Comparison of ENCODE assay signal across 24 cellular contexts in genomic region chr2:120764434-120764833, GRCh38. TPM values are rescaled to one million over a fixed set of nuclear protein-coding genes. Genes with fewer than 3 reads are reported as not detected.
DNase-seq lines count a peak whose midpoint lies in the region; ATAC-seq, FAIRE-seq and TF ChIP-seq lines count a peak whose summit lies in the region.
"Had no signal": no experiment of that assay in that cellular context is flagged by ENCODE, and none has a peak within 500 bp of the region (broad histone marks: within the 10 kb centered on the region; RNA-seq: fewer than 3 reads in every experiment).

No MANE protein-coding gene starts in this region.

- no peaks in the 10 kb centered on the region for H3K27me3 ChIP-seq in H1 (replicated peaks in 1 of 4; ENCODE audit: control insufficient read depth in 3 of 4, extremely low read depth in 1 of 4, insufficient read depth in 3 of 4, low read length in 3 of 4)
- H3K27me3 ChIP-seq in mesendoderm (ENCODE audit: insufficient read depth, low read length, poor library complexity): no peaks in the 10 kb centered on the region
- H3K27me3 ChIP-seq: colonic mucosa, upper lobe of left lung had no signal

- TF ChIP-seq EP300 in H1 (IDR thresholded peaks at IDR 0.05; ENCODE audit: borderline replicate concordance in 1 of 2, low read depth in 2 of 2, low read length in 2 of 2): no peak

- POLR2A ChIA-PET in H1 (lab: Charles Lee; ENCODE audit: partially characterized antibody): interaction anchor here (1.4 to 2.0 kb wide), 3 partner anchors 13 to 27 kb away, joined by 3 to 8 read pairs (median 5); no protein-coding TSS in a partner anchor

- TF ChIP-seq CTCF in H1 (IDR thresholded peaks at IDR 0.05; ENCODE audit: control extremely low read depth in 1 of 3, insufficient read depth in 1 of 3, low read depth in 1 of 3, low read length in 3 of 3): no peak
- no peak for TF ChIP-seq CTCF in endothelial cell (IDR thresholded peaks at IDR 0.05; ENCODE audit: unreplicated experiment)

- H2BK5ac ChIP-seq in H1 (ENCODE audit: low read depth, low read length) (no peak overlapping the region), mesendoderm (ENCODE audit: low read length) (peak overlapping the region; percentile 20)

- peak overlapping the region; percentile 29; the same call in 1 of the 2 replicates for H2BK12ac ChIP-seq in H1 (ENCODE audit: low read depth, low read length)

- intact Hi-C loops in cardiac septum (cut with DNase I) (no loop called here), Right ventricle myocardium inferior (cut with DNase I) (no loop called here)

- H3K9ac ChIP-seq in H1 (replicated peaks in 1 of 4; ENCODE audit: extremely low read depth in 1 of 4, low read depth in 3 of 4, low read length in 3 of 4): no peak overlapping the region; a peak in 1 of 7 replicates
- H3K9ac ChIP-seq in mesendoderm (ENCODE audit: low read length): no peak overlapping the region
- H3K9ac ChIP-seq: parathyroid adenoma had no signal

- H3K4me3 ChIP-seq in H1 (ENCODE audit: extremely low read depth in 1 of 4, insufficient read depth in 2 of 4, low read depth in 3 of 4, low read length in 4 of 4) (no peak overlapping the region), mesendoderm (ENCODE audit: low read length) (no peak overlapping the region)
- H3K4me3 ChIP-seq: colonic mucosa, upper lobe of left lung had no signal

- H3K9me3 Mint-ChIP-seq in endothelial cell (ENCODE audit: unreplicated experiment): no peaks in the 10 kb centered on the region
- H3K9me3 Mint-ChIP-seq: activated CD8-positive, alpha-beta T cell treated with anti-CD3 and anti-CD28 coated beads for 36 hours; activated naive CD4-positive, alpha-beta T cell treated with anti-CD3 and anti-CD28 coated beads, Interleukin-2, amount 50 U/mL, for 24 hours; stimulated activated naive CD8-positive, alpha-beta T cell treated with anti-CD3 and anti-CD28 coated beads, Interleukin-15, amount 100 ng/mL, for 72 hours had no signal

- TF ChIP-seq POLR2A in H1 (IDR thresholded peaks at IDR 0.05; ENCODE audit: control extremely low read depth in 1 of 2, low read depth in 2 of 2, low read length in 2 of 2): no peak

- peaks cover 51% of the 10 kb centered on the region for H3K79me1 ChIP-seq in H1 (ENCODE audit: low read depth, low read length)
- H3K79me1 ChIP-seq in mesendoderm (ENCODE audit: low read length): peaks cover 52% of the 10 kb centered on the region

- H2BK20ac ChIP-seq in H1 (ENCODE audit: low read length): no peak overlapping the region

- H4K8ac ChIP-seq in H1 (ENCODE audit: extremely low read depth, insufficient read depth, low read length): no peak overlapping the region
- H4K8ac ChIP-seq in mesendoderm (ENCODE audit: low read depth, low read length): no peak overlapping the region

- peaks cover 27 to 52% of the 10 kb centered on the region in 2 experiments for H4K20me1 ChIP-seq in H1 (replicated peaks in 1 of 2; ENCODE audit: control insufficient read depth in 1 of 2, insufficient read depth in 2 of 2, low read length in 2 of 2)

- H3K79me2 ChIP-seq in H1 (ENCODE audit: control insufficient read depth in 1 of 2, insufficient read depth in 2 of 2, low read length in 2 of 2) (peaks cover under 1 to 100% of the 10 kb centered on the region in 2 experiments; a peak in 3 of 4 replicates), mesendoderm (ENCODE audit: control insufficient read depth, insufficient read depth, low read length) (peaks cover 75% of the 10 kb centered on the region)
- H3K79me2 ChIP-seq: parathyroid adenoma had no signal

- no peak overlapping the region for H4K5ac ChIP-seq in H1 (ENCODE audit: insufficient read length, low read depth, low read length)
- H4K5ac ChIP-seq in mesendoderm (ENCODE audit: low read length): peak overlapping the region; percentile 78

- no peak overlapping the region for H3K14ac ChIP-seq in H1 (ENCODE audit: insufficient read length)

- no peaks in the 10 kb centered on the region for H3K9me3 ChIP-seq in H1 (ENCODE audit: insufficient read depth in 2 of 2, low read depth in 1 of 2, low read length in 1 of 2)
- H3K9me3 ChIP-seq: colonic mucosa, upper lobe of left lung had no signal

- CTCF ChIA-PET in H1 (lab: Charles Lee; ENCODE audit: partially characterized antibody): interaction anchor here (0.9 to 1.9 kb wide), 5 partner anchors 14 to 194 kb away, joined by 3 to 6 read pairs (median 4); no protein-coding TSS in a partner anchor

- 91% methylated on average over 7 of the region's 7 CpGs; no CpG with 5 or more reads in 1 of the 2 experiments for WGBS in H1 (ENCODE audit: extremely low coverage in 1 of 2, insufficient coverage in 1 of 2, insufficient read length in 1 of 2, insufficient replicate concordance in 2 of 2, low coverage in 1 of 2, low lambda C conversion rate in 2 of 2, missing lambda C conversion rate in 1 of 2), 2 experiments
- WGBS in mesendoderm (ENCODE audit: extremely low coverage, insufficient coverage, low lambda C conversion rate): no CpG with 5 or more reads among the region's 7 CpGs

- H3K36me3 ChIP-seq in H1 (ENCODE audit: control insufficient read depth in 2 of 4, insufficient read depth in 4 of 4, low read length in 3 of 4) (no peaks in the 10 kb centered on the region), mesendoderm (ENCODE audit: control insufficient read depth, insufficient read depth, low read length) (no peaks in the 10 kb centered on the region)
- H3K36me3 ChIP-seq: colonic mucosa, upper lobe of left lung had no signal

- no peak overlapping the region for H3K4me3 Mint-ChIP-seq in endothelial cell (ENCODE audit: unreplicated experiment)
- H3K4me3 Mint-ChIP-seq: activated CD8-positive, alpha-beta T cell treated with anti-CD3 and anti-CD28 coated beads for 36 hours; activated naive CD4-positive, alpha-beta T cell treated with anti-CD3 and anti-CD28 coated beads, Interleukin-2, amount 50 U/mL, for 24 hours; stimulated activated naive CD8-positive, alpha-beta T cell treated with anti-CD3 and anti-CD28 coated beads, Interleukin-15, amount 100 ng/mL, for 72 hours had no signal

- no peak overlapping the region for H3K18ac ChIP-seq in H1 (ENCODE audit: extremely low read depth, low read length)
- H3K18ac ChIP-seq in mesendoderm (ENCODE audit: low read length): no peak overlapping the region

- no peaks in the 10 kb centered on the region for H3K36me3 Mint-ChIP-seq in endothelial cell (ENCODE audit: low read depth, unreplicated experiment)
- H3K36me3 Mint-ChIP-seq: activated naive CD4-positive, alpha-beta T cell treated with anti-CD3 and anti-CD28 coated beads, Interleukin-2, amount 50 U/mL, for 24 hours had no signal

- H2BK120ac ChIP-seq in H1 (replicated peaks; ENCODE audit: low read depth, low read length) (no peak overlapping the region), mesendoderm (ENCODE audit: low read depth, low read length) (no peak overlapping the region)

- H3K4me2 ChIP-seq in H1 (ENCODE audit: insufficient read depth in 1 of 2, low read depth in 2 of 2, low read length in 2 of 2) (no peak overlapping the region), mesendoderm (ENCODE audit: low read length) (no peak overlapping the region)

- no peak overlapping the region for H3K23ac ChIP-seq in H1 (ENCODE audit: insufficient read length)
- H3K23ac ChIP-seq in mesendoderm (ENCODE audit: low read length): peak overlapping the region; percentile 48

- ATAC-seq in Right ventricle myocardium inferior: no peak
- ATAC-seq: activated CD8-positive, alpha-beta T cell treated with anti-CD3 and anti-CD28 coated beads for 36 hours; stimulated activated naive CD8-positive, alpha-beta T cell treated with anti-CD3 and anti-CD28 coated beads, Interleukin-15, amount 100 ng/mL, for 72 hours had no signal

- H3K4ac ChIP-seq in H1 (replicated peaks; ENCODE audit: insufficient read length, low read depth, low read length): no peak overlapping the region
- H3K4ac ChIP-seq in mesendoderm (ENCODE audit: low read depth, low read length): no peak overlapping the region

- peaks cover 4% of the 10 kb centered on the region for H3K27me3 Mint-ChIP-seq in endothelial cell (ENCODE audit: unreplicated experiment)
- H3K27me3 Mint-ChIP-seq: activated CD8-positive, alpha-beta T cell treated with anti-CD3 and anti-CD28 coated beads for 36 hours; stimulated activated naive CD8-positive, alpha-beta T cell treated with anti-CD3 and anti-CD28 coated beads, Interleukin-15, amount 100 ng/mL, for 72 hours had no signal

- no peak overlapping the region for H3K27ac ChIP-seq in H1 (ENCODE audit: low read depth, low read length)
- no peak overlapping the region for H3K27ac ChIP-seq in mesendoderm (ENCODE audit: low read depth, low read length)
- H3K27ac ChIP-seq: C4-2B, parathyroid adenoma had no signal

- peak; percentile 57 for DNase-seq in cardiac septum (ENCODE audit: low spot score)
- DNase-seq in Right ventricle myocardium inferior (ENCODE audit: missing footprints): no peak
- DNase-seq in H1 (ENCODE audit: low read depth in 1 of 2, low spot score in 2 of 2): no peak
- DNase-seq in mesendoderm: no peak
- DNase-seq in urothelium cell line (ENCODE audit: low spot score): no peak
- DNase-seq in endothelial cell (ENCODE audit: low spot score): no peak
- no peak for DNase-seq in central memory CD4-positive, alpha-beta T cell
- DNase-seq in AG08395 (ENCODE audit: low spot score): no peak
- DNase-seq: activated CD8-positive, alpha-beta T cell treated with anti-CD3 and anti-CD28 coated beads for 36 hours; activated T-cell treated with anti-CD3 and anti-CD28 coated beads, Interleukin-2, amount 50 U/mL, for 48 hours; colonic mucosa; foreskin melanocyte; NCI-H2171; SIG-M5; stimulated activated naive CD8-positive, alpha-beta T cell treated with anti-CD3 and anti-CD28 coated beads, Interleukin-15, amount 100 ng/mL, for 72 hours had no signal

- H3K23me2 ChIP-seq in H1 (ENCODE audit: low read depth, low read length): no peaks in the 10 kb centered on the region

- H3K4me1 Mint-ChIP-seq in endothelial cell (ENCODE audit: unreplicated experiment): peaks cover 28% of the 10 kb centered on the region
- H3K4me1 Mint-ChIP-seq: activated naive CD4-positive, alpha-beta T cell treated with anti-CD3 and anti-CD28 coated beads, Interleukin-2, amount 50 U/mL, for 24 hours; stimulated activated naive CD8-positive, alpha-beta T cell treated with anti-CD3 and anti-CD28 coated beads, Interleukin-15, amount 100 ng/mL, for 72 hours had no signal

- H2AFZ ChIP-seq in H1 (ENCODE audit: low read length): no peak overlapping the region
- H2AFZ ChIP-seq: parathyroid adenoma had no signal

- no peak overlapping the region for H2BK15ac ChIP-seq in H1 (ENCODE audit: low read length)
- H2BK15ac ChIP-seq in mesendoderm (replicated peaks; ENCODE audit: low read depth): no peak overlapping the region

- H2AK5ac ChIP-seq in H1 (ENCODE audit: low read depth, low read length): no peak overlapping the region; the same call in 1 of the 2 replicates
- peak overlapping the region; percentile 43 for H2AK5ac ChIP-seq in mesendoderm (ENCODE audit: low read length)

- FAIRE-seq in H1 (lab: Jason Lieb, UNC) (no peak), urothelium cell line (lab: Jason Lieb, UNC) (peak; percentile 74)
- FAIRE-seq: A204.1, G401.6, GM19239, H54 had no signal

- peaks cover 11 to 60% (median 34%) of the 10 kb centered on the region in 4 experiments for H3K4me1 ChIP-seq in H1 (replicated peaks in 1 of 4; ENCODE audit: control insufficient read depth in 3 of 4, insufficient read depth in 4 of 4, low read length in 3 of 4)
- peaks cover 29% of the 10 kb centered on the region for H3K4me1 ChIP-seq in mesendoderm (ENCODE audit: control insufficient read depth, low read depth, low read length)
- H3K4me1 ChIP-seq: colonic mucosa had no signal

- TF ChIP-seq RAD21 in H1 (IDR thresholded peaks at IDR 0.05 in 1 of 2, conservative IDR thresholded peaks at IDR 0.05 in 1 of 2; ENCODE audit: low read depth in 2 of 2, low read length in 2 of 2): no peak

- no peak overlapping the region for H3K27ac Mint-ChIP-seq in endothelial cell (ENCODE audit: unreplicated experiment)
- H3K27ac Mint-ChIP-seq: activated CD8-positive, alpha-beta T cell treated with anti-CD3 and anti-CD28 coated beads for 36 hours; activated naive CD4-positive, alpha-beta T cell treated with anti-CD3 and anti-CD28 coated beads, Interleukin-2, amount 50 U/mL, for 24 hours had no signal

- H4K91ac ChIP-seq in H1 (replicated peaks; ENCODE audit: insufficient read length, low read length): no peak overlapping the region

- no peak overlapping the region for H3K56ac ChIP-seq in H1 (replicated peaks; ENCODE audit: insufficient read length, low read depth, low read length)
- peak overlapping the region; percentile 80 for H3K56ac ChIP-seq in mesendoderm (ENCODE audit: low read length)

RNA-seq across cellular contexts. Expression of gene GLI2, which starts 28.8 kb away (rescaled TPM):
- total RNA-seq in cardiac septum (1.8 TPM), Right ventricle myocardium inferior (2.2 TPM), endothelial cell (ENCODE audit: unreplicated experiment) (1.2 TPM)
- 46.9 and 49.8 TPM in 2 replicates for total RNA-seq in H1 (2021; fragmentation: NEBNext Ultra II Directional; extraction: Animal tissue kit (Norgen Biotek cat#: 25700))
- polyA plus RNA-seq in H1 (2011; rRNA removed): 18.4 and 28.8 TPM in 2 replicates
- 12.7 TPM for polyA plus RNA-seq in H1 (2011; cell fraction: cytosol; rRNA removed)
- polyA plus RNA-seq in H1 (2011; cell fraction: nucleus; rRNA removed): 59.5 TPM
- 17.6 to 27.8 TPM (median 24.7 TPM) in 4 replicates for polyA plus RNA-seq in H1 (2012, experiment 1 of 2)
- polyA plus RNA-seq in H1 (2012, experiment 2 of 2): 9.7 TPM
- 17.1 TPM for polyA plus RNA-seq in H1 (2013, experiment 1 of 2)
- 16.9 TPM for polyA plus RNA-seq in H1 (2013, experiment 2 of 2)
- polyA minus RNA-seq in H1 (2011; rRNA and poly(A)+ RNA removed): 17.2 and 19.9 TPM in 2 replicates
- polyA minus RNA-seq in H1 (2011; cell fraction: cytosol; rRNA and poly(A)+ RNA removed): 23.0 TPM
- 42.4 TPM for polyA minus RNA-seq in H1 (2011; cell fraction: nucleus; rRNA and poly(A)+ RNA removed)
- polyA plus RNA-seq in mesendoderm (2013, experiment 1 of 2): 23.2 TPM
- 23.4 TPM for polyA plus RNA-seq in mesendoderm (2013, experiment 2 of 2)
- total RNA-seq: activated CD8-positive, alpha-beta T cell treated with anti-CD3 and anti-CD28 coated beads for 36 hours; OCI-LY7 had no signal

Comparison
In these comparisons a context has a peak if more than half of its experiments do, and no peak if none do; other contexts are left out.
1. RNA of gene GLI2, which starts 28.8 kb away (total RNA-seq): 46.9 to 49.8 TPM in H1; 2.2 TPM in Right ventricle myocardium inferior (single experiment), 1.8 TPM in cardiac septum (single experiment) and 1.2 TPM in endothelial cell (single experiment); every median in the first group is over 10 times any median in the second.